ENCODE assay signal across 28 cellular contexts in the genomic region with DNA sequence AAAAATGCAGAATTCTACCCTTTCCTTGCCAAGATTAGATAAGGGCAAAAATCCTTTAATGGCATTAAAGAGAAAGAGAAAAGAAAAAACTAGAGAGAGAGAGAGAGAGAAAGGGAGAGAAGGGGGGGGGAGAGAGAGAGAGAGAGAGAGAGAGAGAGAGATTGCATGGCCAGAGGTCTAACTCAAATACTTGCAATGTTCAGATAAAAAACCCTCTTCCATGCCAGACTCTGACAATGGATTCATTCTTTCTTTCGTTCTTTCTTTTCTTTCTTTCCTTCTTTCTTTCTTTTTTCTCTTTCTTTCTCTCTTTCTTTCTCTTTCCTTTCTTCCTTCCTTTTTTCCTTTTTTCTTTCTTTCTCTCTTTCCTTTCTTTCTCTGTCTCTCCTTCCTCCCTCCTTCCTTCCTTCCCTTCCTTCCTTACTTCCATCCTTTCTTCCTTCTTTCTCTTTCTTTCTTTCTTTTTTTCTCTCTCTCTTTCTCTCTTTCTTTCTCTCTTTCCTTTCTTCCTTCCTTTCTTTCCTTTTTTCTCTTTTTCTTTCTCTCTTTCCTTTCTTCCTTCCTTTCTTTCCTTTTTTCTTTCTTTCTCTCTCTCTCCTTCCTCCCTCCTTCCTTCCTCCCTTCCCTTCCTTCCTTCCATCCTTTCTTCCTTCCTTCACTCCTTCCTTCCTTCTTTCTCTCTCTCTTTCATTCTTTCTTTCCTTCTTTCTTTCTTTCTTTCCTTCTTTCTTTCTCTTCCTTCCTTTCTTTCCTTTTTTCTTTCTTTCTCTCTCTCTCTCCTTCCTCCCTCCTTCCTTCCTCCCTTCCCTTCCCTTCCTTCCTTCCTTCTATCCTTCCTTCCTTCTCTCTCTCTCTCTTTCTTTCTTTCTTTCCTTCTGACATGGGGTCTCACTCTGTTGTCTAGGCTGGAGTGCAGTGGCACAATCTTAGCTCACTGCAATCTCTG.
"Had no signal": no experiment of that assay in that cellular context is flagged by ENCODE, and none has a peak within 500 bp of the region (broad histone marks: within the 10 kb centered on the region; RNA-seq: fewer than 3 reads in every experiment).

No MANE protein-coding gene starts in this region.

- H3K27ac Mint-ChIP-seq: activated CD4-positive, alpha-beta memory T cell treated with anti-CD3 and anti-CD28 coated beads, Interleukin-2, amount 10 ng/mL, durations not matched to agents 7 days and 5 days had no signal

- H3K4me3 ChIP-seq: breast epithelium, gastrocnemius medialis, left lung, lower lobe of right lung, spleen, thyroid gland, upper lobe of left lung, vagina had no signal

- H3K4me3 Mint-ChIP-seq: activated CD4-positive, alpha-beta memory T cell treated with anti-CD3 and anti-CD28 coated beads, Interleukin-2, amount 10 ng/mL, durations not matched to agents 7 days and 5 days; activated T-cell treated with anti-CD3 and anti-CD28 coated beads, Interleukin-2, amount 50 U/mL, for 4 hours; naive thymus-derived CD8-positive, alpha-beta T cell; stimulated activated naive CD8-positive, alpha-beta T cell treated with anti-CD3 and anti-CD28 coated beads, Interleukin-15, amount 100 ng/mL, for 72 hours had no signal

- H3K9me3 Mint-ChIP-seq: activated CD4-positive, alpha-beta memory T cell treated with anti-CD3 and anti-CD28 coated beads, Interleukin-2, amount 10 ng/mL, durations not matched to agents 7 days and 5 days; activated T-cell treated with anti-CD3 and anti-CD28 coated beads, Interleukin-2, amount 50 U/mL, for 4 hours; naive thymus-derived CD8-positive, alpha-beta T cell; stimulated activated naive CD8-positive, alpha-beta T cell treated with anti-CD3 and anti-CD28 coated beads, Interleukin-15, amount 100 ng/mL, for 72 hours had no signal

- H3K36me3 ChIP-seq: breast epithelium, gastrocnemius medialis, left lung, lower lobe of right lung, spleen, thyroid gland, upper lobe of left lung, vagina, WERI-Rb-1 had no signal

- FAIRE-seq: colon, endometrium, islet of Langerhans had no signal

- DNase-seq: activated CD4-positive, alpha-beta memory T cell treated with anti-CD3 and anti-CD28 coated beads, Interleukin-2, amount 10 ng/mL, durations not matched to agents 7 days and 5 days; activated CD4-positive, alpha-beta T cell treated with anti-CD3 and anti-CD28 coated beads for 48 hours; activated CD8-positive, alpha-beta memory T cell treated with anti-CD3 and anti-CD28 coated beads, Interleukin-2, amount 50 U/mL, for 48 hours; activated naive CD4-positive, alpha-beta T cell; activated T-cell treated with anti-CD3 and anti-CD28 coated beads, Interleukin-2, amount 50 U/mL, for 4 hours; effector CD8-positive, alpha-beta T cell; gastrocnemius medialis; glutamatergic neuron; left lung; lower lobe of right lung; mesenchymal stem cell; naive thymus-derived CD8-positive, alpha-beta T cell; right cardiac atrium; spleen; stimulated activated CD4-positive, alpha-beta T cell treated with anti-CD3 and anti-CD28 coated beads, Interleukin-2, amount 100 ng/mL, for 48 hours; stimulated activated naive CD8-positive, alpha-beta T cell treated with anti-CD3 and anti-CD28 coated beads, Interleukin-15, amount 100 ng/mL, for 72 hours; T-helper 1 cell; T1000; thyroid gland; upper lobe of left lung; WERI-Rb-1 had no signal

- H3K9me3 ChIP-seq: breast epithelium, gastrocnemius medialis, left lung, lower lobe of right lung, spleen, thyroid gland, upper lobe of left lung, vagina had no signal

- H3K36me3 Mint-ChIP-seq: naive thymus-derived CD8-positive, alpha-beta T cell had no signal

- H3K27me3 ChIP-seq: breast epithelium, gastrocnemius medialis, left lung, spleen, thyroid gland, upper lobe of left lung, vagina had no signal

- ATAC-seq: activated CD4-positive, CD25-positive, alpha-beta regulatory T cell treated with anti-CD3 and anti-CD28 coated beads, Interleukin-2, amount 50 U/mL, for 24 hours; activated T-cell treated with anti-CD3 and anti-CD28 coated beads, Interleukin-2, amount 50 U/mL, for 4 hours; gastrocnemius medialis; left lung; lower lobe of right lung; naive thymus-derived CD8-positive, alpha-beta T cell; right cardiac atrium; stimulated activated naive CD8-positive, alpha-beta T cell treated with anti-CD3 and anti-CD28 coated beads, Interleukin-15, amount 100 ng/mL, for 72 hours had no signal

- H3K27ac ChIP-seq: breast epithelium, epithelial cell of prostate, gastrocnemius medialis, left lung, lower lobe of right lung, spleen, thyroid gland, upper lobe of left lung, vagina, WERI-Rb-1 had no signal
